In the genomic region with DNA sequence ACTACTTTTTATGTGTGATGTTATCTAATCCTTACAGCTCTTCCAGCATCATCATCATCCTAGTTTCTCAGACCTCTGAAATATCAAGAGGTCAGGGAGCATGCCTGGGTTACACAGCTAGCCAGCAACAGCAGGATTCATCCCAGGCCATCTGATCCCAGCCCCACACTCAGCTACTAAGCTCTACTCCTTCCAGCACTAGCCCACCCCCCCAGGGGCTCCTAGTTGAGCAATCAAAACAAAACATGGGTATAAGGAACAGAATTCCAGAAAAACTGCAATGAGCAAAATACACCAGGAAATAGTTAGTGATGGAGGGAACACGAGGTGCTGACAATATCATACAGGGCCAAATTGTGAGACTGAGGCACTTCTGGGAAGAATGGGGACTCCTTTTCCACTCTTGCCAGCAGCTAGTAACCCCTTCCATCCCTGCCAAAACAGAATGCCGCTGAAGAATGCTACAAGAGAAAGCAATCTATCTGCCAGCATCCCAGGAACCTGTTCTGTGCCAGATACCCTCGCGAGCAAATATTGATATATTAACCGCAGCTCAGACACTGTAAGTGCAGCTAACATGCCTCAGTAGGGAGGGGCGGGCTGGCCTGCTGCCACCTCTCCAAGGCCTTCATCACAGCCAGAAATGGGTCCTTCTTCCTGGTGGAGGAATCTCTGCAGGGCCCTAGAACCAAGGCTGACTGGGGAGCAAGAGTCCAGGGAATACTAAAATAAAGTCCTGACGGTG, we compare ENCODE assay signal across 17 cellular contexts.
DNase-seq lines count a peak whose midpoint lies in the region; ATAC-seq and TF ChIP-seq lines count a peak whose summit lies in the region.
"Had no signal": no experiment of that assay in that cellular context is flagged by ENCODE, and none has a peak within 500 bp of the region (broad histone marks: within the 10 kb centered on the region; RNA-seq: fewer than 3 reads in every experiment).

No MANE protein-coding gene starts in this region.

- peaks cover 12% of the 10 kb centered on the region for H3K27me3 Mint-ChIP-seq in Calu3 (ENCODE audit: unreplicated experiment)

- H3K36me3 ChIP-seq in PC-3 (ENCODE audit: low read depth, low read length) = no peaks in the 10 kb centered on the region
- no peaks in the 10 kb centered on the region for H3K36me3 ChIP-seq in GM23248 (ENCODE audit: low read depth)

- H3K4me2 ChIP-seq in PC-3 (ENCODE audit: low read length) (peak overlapping the region; percentile 32; the same call in 1 of the 2 replicates), GM23248 (ENCODE audit: unreplicated experiment) (no peak overlapping the region)

- intact Hi-C loops in Calu3 (cut with micrococcal nuclease; ENCODE audit: unreplicated experiment) = loop anchor here (10.0 kb wide), 1 partner anchor 445 kb away; the partner anchor contains the start of gene SPDL1
- intact Hi-C loops in PC-3 (cut with micrococcal nuclease) = no loop called here
- intact Hi-C loops in right cardiac atrium (cut with DNase I) = no loop called here
- intact Hi-C loops in sciatic nerve (cut with DNase I) = no loop called here

- H3K9me3 Mint-ChIP-seq in Calu3 (ENCODE audit: low read depth, unreplicated experiment) = peaks cover 11% of the 10 kb centered on the region
- H3K9me3 Mint-ChIP-seq: natural killer cell; T-helper 2 cell treated with Interferon-gamma antibody and Interleukin-4, amounts not matched to agents 5 μg/mL and 100 μg/mL, for 36 hours had no signal

- in situ Hi-C loops in GM23248 (cut with MboI) = no loop called here

- TF ChIP-seq CTCF in Calu3 (IDR thresholded peaks at IDR 0.05; ENCODE audit: unreplicated experiment) = no peak
- TF ChIP-seq CTCF in PC-3 (conservative IDR thresholded peaks at IDR 0.05; ENCODE audit: low read depth, low read length) = no peak

- H3K27ac ChIP-seq in PC-3 (ENCODE audit: low read length) (peak overlapping the region; percentile 24; the same call in 1 of the 2 replicates), right cardiac atrium (ENCODE audit: low read length) (no peak overlapping the region), GM23248 (no peak overlapping the region)

- CTCF ChIA-PET in Calu3 (lab: Charles Lee) = no interaction called here
- CTCF ChIA-PET in PC-3 (lab: Charles Lee) = no interaction called here

- no peak overlapping the region for H3K4me3 Mint-ChIP-seq in Calu3 (ENCODE audit: low read depth, unreplicated experiment)
- H3K4me3 Mint-ChIP-seq: natural killer cell; T-helper 2 cell treated with Interferon-gamma antibody and Interleukin-4, amounts not matched to agents 5 μg/mL and 100 μg/mL, for 36 hours had no signal

- H3K4me3 ChIP-seq in PC-3 (ENCODE audit: low read length) (no peak overlapping the region), right cardiac atrium (ENCODE audit: low read length) (no peak overlapping the region), GM23248 (no peak overlapping the region)
- H3K4me3 ChIP-seq: GM12878 had no signal

- H3K9me3 ChIP-seq in PC-3 (ENCODE audit: low read length) = no peaks in the 10 kb centered on the region
- no peaks in the 10 kb centered on the region for H3K9me3 ChIP-seq in right cardiac atrium (ENCODE audit: control insufficient read depth, low read length)
- H3K9me3 ChIP-seq in GM23248 (ENCODE audit: low read depth) = no peaks in the 10 kb centered on the region

- H3K36me3 Mint-ChIP-seq in Calu3 (ENCODE audit: insufficient read depth, unreplicated experiment) = no peaks in the 10 kb centered on the region
- H3K36me3 Mint-ChIP-seq: natural killer cell had no signal

- no peak overlapping the region for H3K9ac ChIP-seq in PC-3 (ENCODE audit: low read length)
- no peak overlapping the region for H3K9ac ChIP-seq in GM23248

- peaks cover 16% of the 10 kb centered on the region for H3K27me3 ChIP-seq in PC-3 (ENCODE audit: low read length)
- H3K27me3 ChIP-seq in right cardiac atrium (ENCODE audit: control insufficient read depth, insufficient read depth) = no peaks in the 10 kb centered on the region
- H3K27me3 ChIP-seq in GM23248 (replicated peaks; ENCODE audit: insufficient read depth) = no peaks in the 10 kb centered on the region

- no peaks in the 10 kb centered on the region for H3K9me2 ChIP-seq in PC-3 (replicated peaks; ENCODE audit: low read length)
- no peaks in the 10 kb centered on the region for H3K9me2 ChIP-seq in GM23248 (ENCODE audit: insufficient read depth)

- H3K27ac Mint-ChIP-seq in Calu3 (ENCODE audit: unreplicated experiment) = no peak overlapping the region
- H3K27ac Mint-ChIP-seq: natural killer cell; T-helper 2 cell treated with Interferon-gamma antibody and Interleukin-4, amounts not matched to agents 5 μg/mL and 100 μg/mL, for 36 hours had no signal

- H3K4me1 ChIP-seq in PC-3 (ENCODE audit: insufficient read depth, low read length) (peaks cover 10% of the 10 kb centered on the region), right cardiac atrium (ENCODE audit: control insufficient read depth, insufficient read depth, low read length) (peaks cover 3% of the 10 kb centered on the region), GM23248 (ENCODE audit: insufficient read depth) (no peaks in the 10 kb centered on the region)

- H2AFZ ChIP-seq in PC-3 (ENCODE audit: low read length) (no peak overlapping the region), GM23248 (no peak overlapping the region)

- ATAC-seq in PC-3 = peak; percentile 70
- ATAC-seq in right cardiac atrium = peak in 1 of 2 donors; percentile 58
- peak; percentile 85 for ATAC-seq in sciatic nerve
- ATAC-seq: esophagus mucosa, GM12878, natural killer cell had no signal

- no peaks in the 10 kb centered on the region for H3F3A ChIP-seq in PC-3 (ENCODE audit: low read length, unreplicated experiment)
- no peaks in the 10 kb centered on the region for H3F3A ChIP-seq in GM23248 (ENCODE audit: insufficient read depth)

- 35% methylated on average over 7 of the region's 7 CpGs for WGBS in right cardiac atrium
- 48 to 51% methylated on average over 7 of the region's 7 CpGs for WGBS in GM23248 (ENCODE audit: low coverage in 1 of 2, low lambda C conversion rate in 2 of 2, missing lambda C conversion rate in 2 of 2), 2 experiments

- H4K20me1 ChIP-seq in PC-3 (ENCODE audit: low read length) (no peaks in the 10 kb centered on the region), GM23248 (ENCODE audit: insufficient read depth) (no peaks in the 10 kb centered on the region)

- POLR2A ChIA-PET in PC-3 (lab: Charles Lee; ENCODE audit: unreplicated experiment) = no interaction called here

- H3K4me1 Mint-ChIP-seq in Calu3 (ENCODE audit: low read depth, unreplicated experiment) = peaks cover 9% of the 10 kb centered on the region
- H3K4me1 Mint-ChIP-seq: natural killer cell had no signal

- BruUV-seq in Calu3 (replicated peaks; lab: Mats Ljungman, UMichigan) = no TSS peak
- BruUV-seq in PC-3 (replicated peaks; lab: Mats Ljungman, UMichigan) = no TSS peak

- DNase-seq in Calu3 = peak; percentile 89
- peak; percentile 89 for DNase-seq in PC-3
- DNase-seq in right cardiac atrium = peak; percentile 40 to 81 (median 73)
- DNase-seq in sciatic nerve (ENCODE audit: low spot score) = peak; percentile 62
- no peak for DNase-seq in hepatic stellate cell (ENCODE audit: low spot score)
- no peak for DNase-seq in GM23248
- DNase-seq in activated CD4-positive, alpha-beta T cell treated with anti-CD3 and anti-CD28 coated beads, Interleukin-2, amount 50 U/mL, for 4 hours = no peak
- no peak for DNase-seq in RKO (ENCODE audit: low spot score)
- DNase-seq: activated CD4-positive, alpha-beta T cell treated with anti-CD3 and anti-CD28 coated beads for 1 hour; activated CD8-positive, alpha-beta memory T cell treated with anti-CD3 and anti-CD28 coated beads, Interleukin-2, amount 50 U/mL, for 4 hours; activated naive CD4-positive, alpha-beta T cell; COR-L47; natural killer cell; NCI-H1105 had no signal

- H3K79me2 ChIP-seq in PC-3 (ENCODE audit: low read length) (no peaks in the 10 kb centered on the region), GM23248 (ENCODE audit: insufficient read depth) (no peaks in the 10 kb centered on the region)

Comparison
In these comparisons a context has a peak if more than half of its experiments do, and no peak if none do; other contexts are left out.
1. DNase-seq: peak in Calu3 (single experiment), PC-3 (single experiment), right cardiac atrium (3 of 3) and sciatic nerve (single experiment); none in hepatic stellate cell (single experiment), GM23248 (single experiment), activated CD4-positive, alpha-beta T cell treated with anti-CD3 and anti-CD28 coated beads, Interleukin-2, amount 50 U/mL, for 4 hours (0 of 2) and RKO (single experiment).